14 cellular contexts compared by ENCODE assay signal in the genomic region with DNA sequence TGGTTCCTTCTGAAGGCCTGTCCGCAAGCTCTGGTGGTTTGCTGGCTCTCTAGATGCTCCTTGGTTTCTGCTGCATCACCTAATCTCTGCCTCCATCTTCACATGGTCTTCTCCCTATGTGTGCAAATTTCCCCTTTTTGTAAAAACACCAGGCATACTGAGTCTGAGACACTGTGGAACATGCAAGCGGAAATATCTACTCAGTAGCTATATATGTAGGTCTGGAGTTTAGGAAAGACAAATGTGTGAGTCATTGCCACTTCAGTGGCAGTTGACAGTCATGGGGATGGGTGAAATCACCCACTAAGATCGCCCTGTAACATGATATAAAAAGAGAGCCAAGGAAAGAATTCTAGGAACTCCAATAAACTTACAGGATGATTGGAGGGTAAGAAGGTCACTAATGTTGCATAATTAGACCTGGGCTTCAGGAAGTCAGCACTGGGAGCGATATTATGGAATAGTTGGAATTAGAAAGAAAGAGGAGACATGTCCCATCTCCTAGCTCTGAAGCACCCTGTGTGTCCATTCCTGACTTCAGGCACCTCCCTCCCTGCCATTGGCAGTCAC. TPM values are rescaled to one million over a fixed set of nuclear protein-coding genes. Genes with fewer than 3 reads are reported as not detected.
DNase-seq lines count a peak whose midpoint lies in the region; ATAC-seq, FAIRE-seq and TF ChIP-seq lines count a peak whose summit lies in the region.
"Had no signal": no experiment of that assay in that cellular context is flagged by ENCODE, and none has a peak within 500 bp of the region (broad histone marks: within the 10 kb centered on the region; RNA-seq: fewer than 3 reads in every experiment).

No MANE protein-coding gene starts in this region.

- peak overlapping the region; percentile 20 for H3K27ac Mint-ChIP-seq in astrocyte (ENCODE audit: unreplicated experiment)
- H3K27ac Mint-ChIP-seq: effector memory CD8-positive, alpha-beta T cell had no signal

- intact Hi-C loops in posterior vena cava (cut with DNase I) = no loop called here

- H2AFZ ChIP-seq in astrocyte (ENCODE audit: low read depth, low read length) = no peak overlapping the region

- H3K9ac ChIP-seq in astrocyte (ENCODE audit: low read length) (no peak overlapping the region), skeletal muscle satellite cell (ENCODE audit: low read depth, low read length) (no peak overlapping the region)

- H3K4me1 Mint-ChIP-seq in astrocyte (ENCODE audit: low read depth, unreplicated experiment) = peaks cover 11% of the 10 kb centered on the region

- no peaks in the 10 kb centered on the region for H3K79me2 ChIP-seq in astrocyte (ENCODE audit: insufficient read depth, low read length)

- peak; percentile 86 for DNase-seq in SIG-M5 treated with dmso at 0.1 percent for 504 hours (lab: John Stamatoyannopoulos, UW; ENCODE audit: unreplicated experiment)
- DNase-seq in SIG-M5 (lab: John Stamatoyannopoulos, UW) = no peak
- peak; percentile 27 for DNase-seq in NCI-H460 (ENCODE audit: extremely low read depth, low read depth)
- DNase-seq in astrocyte (ENCODE audit: low read depth) = peak; percentile 58
- DNase-seq in posterior vena cava (ENCODE audit: low spot score) = no peak
- DNase-seq in globus pallidus (ENCODE audit: low spot score) = no peak
- DNase-seq: effector memory CD8-positive, alpha-beta T cell; KG1; sigmoid colon; testis had no signal

- no peaks in the 10 kb centered on the region for H3K36me3 ChIP-seq in astrocyte (ENCODE audit: insufficient read depth, low read length)
- no peaks in the 10 kb centered on the region for H3K36me3 ChIP-seq in skeletal muscle satellite cell (ENCODE audit: insufficient read depth, low read length)
- H3K36me3 ChIP-seq: sigmoid colon had no signal

- H3K36me3 Mint-ChIP-seq in astrocyte (ENCODE audit: low read depth, unreplicated experiment) = no peaks in the 10 kb centered on the region

- TF ChIP-seq CTCF in astrocyte (IDR thresholded peaks at IDR 0.05; ENCODE audit: insufficient read depth, low read depth, low read length) = no peak

- H3K4me3 ChIP-seq in astrocyte (ENCODE audit: insufficient read depth, low read depth, low read length) (no peak overlapping the region), skeletal muscle satellite cell (ENCODE audit: low read length) (no peak overlapping the region)
- H3K4me3 ChIP-seq: GM12878, sigmoid colon, testis had no signal

- ATAC-seq in GM21515 (IDR thresholded peaks at IDR 0.05; ENCODE audit: unreplicated experiment) = no peak
- ATAC-seq: effector memory CD8-positive, alpha-beta T cell; GM12878 had no signal

- peak overlapping the region; percentile 44 for H3K4me2 ChIP-seq in astrocyte (ENCODE audit: low read length)
- H3K4me2 ChIP-seq in skeletal muscle satellite cell (ENCODE audit: low read length) = peak overlapping the region; percentile 28

- H3K27ac ChIP-seq in astrocyte (ENCODE audit: low read depth, low read length) = no peak overlapping the region
- H3K27ac ChIP-seq: sigmoid colon, testis had no signal

- no peak overlapping the region for H3K4me3 Mint-ChIP-seq in astrocyte (ENCODE audit: unreplicated experiment)
- H3K4me3 Mint-ChIP-seq: effector memory CD8-positive, alpha-beta T cell had no signal

- peaks cover 5% of the 10 kb centered on the region for H3K27me3 Mint-ChIP-seq in astrocyte (ENCODE audit: low read depth, unreplicated experiment)

- H3K9me3 ChIP-seq in astrocyte (ENCODE audit: insufficient read depth, low read depth, low read length) (no peaks in the 10 kb centered on the region), skeletal muscle satellite cell (replicated peaks; ENCODE audit: low read length) (no peaks in the 10 kb centered on the region)
- H3K9me3 ChIP-seq: sigmoid colon, testis had no signal

- H3K9me3 Mint-ChIP-seq in astrocyte (ENCODE audit: unreplicated experiment) = no peaks in the 10 kb centered on the region
- H3K9me3 Mint-ChIP-seq: effector memory CD8-positive, alpha-beta T cell had no signal

- H4K20me1 ChIP-seq in astrocyte (ENCODE audit: insufficient read depth, low read length) = no peaks in the 10 kb centered on the region

- FAIRE-seq in astrocyte (lab: Jason Lieb, UNC) = no peak
- FAIRE-seq: A204.1, GM12878 had no signal

- no peaks in the 10 kb centered on the region for H3K27me3 ChIP-seq in astrocyte (ENCODE audit: insufficient read depth, low read length)
- H3K27me3 ChIP-seq in skeletal muscle satellite cell (ENCODE audit: control insufficient read depth, insufficient read depth, low read length) = peaks cover under 1% of the 10 kb centered on the region
- H3K27me3 ChIP-seq: sigmoid colon, testis had no signal

- peaks cover 8% of the 10 kb centered on the region for H3K4me1 ChIP-seq in astrocyte (ENCODE audit: insufficient read depth, low read length)
- peaks cover 9% of the 10 kb centered on the region for H3K4me1 ChIP-seq in skeletal muscle satellite cell (ENCODE audit: control insufficient read depth, insufficient read depth, low read length)
- H3K4me1 ChIP-seq: sigmoid colon, testis had no signal

RNA-seq across cellular contexts. Expression of a gene that starts 22.7 kb away (rescaled TPM):
- 55.6 and 56.1 TPM in 2 replicates for total RNA-seq in NCI-H460 (2014; rRNA removed; shearing (Covaris generic))
- 14.5 and 30.2 TPM in 2 replicates for polyA plus RNA-seq in NCI-H460 (2014; cell fraction: nucleus; rRNA removed)
- total RNA-seq in astrocyte = 29.9 and 31.3 TPM in 2 replicates
- total RNA-seq in skeletal muscle satellite cell (2012; rRNA removed) = 28.4 and 30.9 TPM in 2 replicates
- 10 to 100 TPM; 26.5 to 30.9 TPM for total RNA-seq in posterior vena cava

RNA-seq across cellular contexts. Expression of a gene that starts 31.0 kb away (rescaled TPM):
- 39.9 and 40.7 TPM in 2 replicates for total RNA-seq in NCI-H460 (2014; rRNA removed; shearing (Covaris generic))
- 31.3 and 33.7 TPM in 2 replicates for polyA plus RNA-seq in NCI-H460 (2014; cell fraction: nucleus; rRNA removed)
- 48.0 and 54.0 TPM in 2 replicates for total RNA-seq in astrocyte
- total RNA-seq in skeletal muscle satellite cell (2012; rRNA removed) = 26.4 and 27.3 TPM in 2 replicates
- total RNA-seq in posterior vena cava = 10 to 100 TPM; 49.2 to 52.1 TPM

Comparison
In these comparisons a context has a peak if more than half of its experiments do, and no peak if none do; other contexts are left out.
1. DNase-seq: peak in SIG-M5 treated with dmso at 0.1 percent for 504 hours (single experiment), NCI-H460 (single experiment) and astrocyte (single experiment); none in SIG-M5 (single experiment), posterior vena cava (single experiment) and globus pallidus (single experiment).